Comparison of ENCODE assay signal across 18 cellular contexts in genomic region chr5:138989720-138990119, GRCh38.
DNase-seq lines count a peak whose midpoint lies in the region; ATAC-seq, FAIRE-seq and TF ChIP-seq lines count a peak whose summit lies in the region.
"Had no signal": no experiment of that assay in that cellular context is flagged by ENCODE, and none has a peak within 500 bp of the region (broad histone marks: within the 10 kb centered on the region; RNA-seq: fewer than 3 reads in every experiment).

No MANE protein-coding gene starts in this region.

- CTCF ChIA-PET in OCI-LY7 (lab: Charles Lee; ENCODE audit: unreplicated experiment) = no interaction called here

- H3K4me3 ChIP-seq in AG09309 (ENCODE audit: control insufficient read depth, low read depth, low read length) = no peak overlapping the region
- no peak overlapping the region for H3K4me3 ChIP-seq in MG63
- no peak overlapping the region for H3K4me3 ChIP-seq in bronchial epithelial cell (ENCODE audit: low read depth, low read length)
- no peak overlapping the region for H3K4me3 ChIP-seq in OCI-LY7 (ENCODE audit: low read depth, low read length, poor library complexity, severe bottlenecking)
- H3K4me3 ChIP-seq: esophagus muscularis mucosa had no signal

- H3K9me3 ChIP-seq in MG63 (no peaks in the 10 kb centered on the region), OCI-LY7 (ENCODE audit: low read length) (no peaks in the 10 kb centered on the region)
- H3K9me3 ChIP-seq: esophagus muscularis mucosa, neutrophil had no signal

- H2AFZ ChIP-seq in OCI-LY7 (ENCODE audit: low read length) = no peak overlapping the region

- intact Hi-C loops in OCI-LY7 (cut with micrococcal nuclease; ENCODE audit: unreplicated experiment) = no loop called here

- no peaks in the 10 kb centered on the region for H3K79me2 ChIP-seq in OCI-LY7 (ENCODE audit: insufficient read depth, low read depth, low read length)

- TF ChIP-seq CTCF in AG09309 (IDR thresholded peaks at IDR 0.05; ENCODE audit: control insufficient read depth, insufficient read depth, low read depth, low read length, missing control alignments) = no peak
- TF ChIP-seq CTCF in bronchial epithelial cell (IDR thresholded peaks at IDR 0.05; ENCODE audit: insufficient read depth, low read length, severe bottlenecking) = no peak
- TF ChIP-seq CTCF in OCI-LY7 (conservative IDR thresholded peaks at IDR 0.05; ENCODE audit: low read length) = no peak

- no peaks in the 10 kb centered on the region for H3K9me2 ChIP-seq in OCI-LY7 (ENCODE audit: insufficient read depth, low read length)

- H3K27me3 ChIP-seq in MG63 (no peaks in the 10 kb centered on the region), bronchial epithelial cell (ENCODE audit: control insufficient read depth, insufficient read depth, low read length) (no peaks in the 10 kb centered on the region)
- H3K27me3 ChIP-seq: esophagus muscularis mucosa, neutrophil had no signal

- H3K27ac ChIP-seq in OCI-LY7 (ENCODE audit: low read depth, low read length, poor library complexity, severe bottlenecking) = no peak overlapping the region
- H3K27ac ChIP-seq: esophagus muscularis mucosa, neutrophil had no signal

- peak; percentile 24 for DNase-seq in AG09309 (ENCODE audit: low read depth)
- peak; percentile 68 for DNase-seq in MG63
- no peak for DNase-seq in bronchial epithelial cell (ENCODE audit: low read depth)
- peak; percentile 24 for DNase-seq in hepatic stellate cell (ENCODE audit: low spot score)
- no peak for DNase-seq in OCI-LY7 (ENCODE audit: low spot score)
- DNase-seq in SKM-1 treated with dmso at 0.1 percent for 144 hours (lab: John Stamatoyannopoulos, UW; ENCODE audit: unreplicated experiment) = no peak
- DNase-seq: activated CD4-positive, alpha-beta T cell treated with anti-CD3 and anti-CD28 coated beads for 48 hours; activated naive CD4-positive, alpha-beta T cell treated with anti-CD3 and anti-CD28 coated beads, Interleukin-2, amount 10 ng/mL, durations not matched to agents 7 days and 5 days; CD8-positive, alpha-beta memory T cell; DMS79 treated with DMSO at 0.1 percent for 48 hours; NCI-H2029; right cardiac atrium; stimulated activated naive CD8-positive, alpha-beta T cell treated with anti-CD3 and anti-CD28 coated beads, Interleukin-15, amount 100 ng/mL, for 72 hours had no signal

- H4K20me1 ChIP-seq in OCI-LY7 (ENCODE audit: insufficient read depth, low read length) = no peaks in the 10 kb centered on the region

- POLR2A ChIA-PET in OCI-LY7 (lab: Charles Lee) = no interaction called here

- no peaks in the 10 kb centered on the region for H3K4me1 ChIP-seq in OCI-LY7 (ENCODE audit: insufficient read depth, low read length, poor library complexity, severe bottlenecking)

- no peak overlapping the region for H3K4me2 ChIP-seq in OCI-LY7 (ENCODE audit: low read length)

- FAIRE-seq in bronchial epithelial cell (lab: Jason Lieb, UNC) = peak; percentile 68
- FAIRE-seq: urothelium cell line had no signal

- no TSS peak for BruUV-seq in OCI-LY7 (replicated peaks; lab: Mats Ljungman, UMichigan)

- no peak for ATAC-seq in GM18520 (IDR thresholded peaks at IDR 0.05; ENCODE audit: unreplicated experiment)
- no peak for ATAC-seq in GM21723 (IDR thresholded peaks at IDR 0.05; ENCODE audit: unreplicated experiment)
- ATAC-seq: right cardiac atrium; stimulated activated naive CD8-positive, alpha-beta T cell treated with anti-CD3 and anti-CD28 coated beads, Interleukin-15, amount 100 ng/mL, for 72 hours had no signal

- no peaks in the 10 kb centered on the region for H3K36me3 ChIP-seq in MG63
- H3K36me3 ChIP-seq in bronchial epithelial cell (ENCODE audit: control insufficient read depth, insufficient read depth, low read length) = peaks cover 1% of the 10 kb centered on the region
- no peaks in the 10 kb centered on the region for H3K36me3 ChIP-seq in OCI-LY7 (ENCODE audit: insufficient read depth, low read length)
- H3K36me3 ChIP-seq: esophagus muscularis mucosa, neutrophil had no signal

Comparison
In these comparisons a context has a peak if more than half of its experiments do, and no peak if none do; other contexts are left out.
1. DNase-seq: peak in AG09309 (single experiment), MG63 (single experiment) and hepatic stellate cell (single experiment); none in bronchial epithelial cell (single experiment), OCI-LY7 (single experiment) and SKM-1 treated with dmso at 0.1 percent for 144 hours (single experiment).